Comparison of ENCODE assay signal across 27 cellular contexts in genomic region chr1:27647328-27647727, GRCh38. TPM values are rescaled to one million over a fixed set of nuclear protein-coding genes. Genes with fewer than 3 reads are reported as not detected.
"Had no signal": no experiment of that assay in that cellular context is flagged by ENCODE, and none has a peak within 500 bp of the region (broad histone marks: within the 10 kb centered on the region; RNA-seq: fewer than 3 reads in every experiment).

No MANE protein-coding gene starts in this region.

- H3K36me3 ChIP-seq: ascending aorta, breast epithelium, MG63, SJSA1 had no signal

- H3K27me3 ChIP-seq: ascending aorta, body of pancreas, breast epithelium, MG63 had no signal

- H3K9me3 ChIP-seq: ascending aorta, body of pancreas, breast epithelium, MG63, SJSA1, SK-N-SH had no signal

- DNase-seq: activated CD8-positive, alpha-beta T cell treated with anti-CD3 and anti-CD28 coated beads for 36 hours; activated gamma-delta T cell; activated naive CD4-positive, alpha-beta T cell treated with Interleukin-2 at 50 U/mL for 16 hours; activated naive CD8-positive, alpha-beta T cell treated with anti-CD3 and anti-CD28 coated beads, Interleukin-2, amount 10 ng/mL, durations not matched to agents 7 days and 5 days; activated T-cell treated with anti-CD3 and anti-CD28 coated beads, Interleukin-2, amount 50 U/mL, for 1 hour; activated T-cell treated with anti-CD3 and anti-CD28 coated beads, Interleukin-2, amount 50 U/mL, for 72 hours; amygdala; Kasumi-1; KG1; MG63; NCI-H1048; NCI-H1105 treated with DMSO at 0.1 percent for 48 hours; NCI-H1436; NCI-H1930; NCI-H2081 treated with DMSO at 0.1 percent for 48 hours; NCI-H226; NCI-H446 treated with DMSO at 0.1 percent for 48 hours; NCI-H524; SHP77 treated with DMSO at 0.1 percent for 48 hours; SK-N-SH had no signal

- H3K4me3 ChIP-seq: ascending aorta, body of pancreas, breast epithelium, MG63, SJSA1 had no signal

- H3K9ac ChIP-seq: SK-N-SH had no signal

- FAIRE-seq: TTC549 had no signal

- ATAC-seq: activated CD8-positive, alpha-beta T cell treated with anti-CD3 and anti-CD28 coated beads for 36 hours; activated T-cell treated with anti-CD3 and anti-CD28 coated beads, Interleukin-2, amount 50 U/mL, for 72 hours; body of pancreas; Panc1 had no signal

- H3K4me2 ChIP-seq: SK-N-SH had no signal

- H3K4me1 ChIP-seq: breast epithelium had no signal

- H3K27ac ChIP-seq: ascending aorta, body of pancreas, breast epithelium, SJSA1 had no signal

RNA-seq across cellular contexts. Expression of gene FGR, which starts 12.3 kb away (rescaled TPM):
- total RNA-seq: RPMI7951, SJSA1 had no signal
- polyA plus RNA-seq: SK-N-SH had no signal
